Comparison of ENCODE assay signal across 1 cellular context in genomic region chr4:54496412-54496811, GRCh38.
TF ChIP-seq lines count a peak whose summit lies in the region.

No MANE protein-coding gene starts in this region.

TF ChIP-seq in H1, 55 proteins besides CTCF, POLR2A, EP300 and RAD21 (continued from another document):
- TF ChIP-seq CHD7 (IDR thresholded peaks at IDR 0.05; ENCODE audit: insufficient replicate concordance, low read length) (no peak), BACH1 (IDR thresholded peaks at IDR 0.05; ENCODE audit: low read length) (no peak), POLR2AphosphoS5 (IDR thresholded peaks at IDR 0.05; ENCODE audit: low read depth, low read length) (no peak), HDAC2 (IDR thresholded peaks at IDR 0.05; ENCODE audit: borderline replicate concordance in 1 of 2, low read depth in 2 of 2, low read length in 2 of 2) (no peak), NRF1 (IDR thresholded peaks at IDR 0.05; ENCODE audit: low read depth, low read length) (no peak), TEAD4 (IDR thresholded peaks at IDR 0.05; ENCODE audit: low read depth, low read length) (no peak), SAP30 (IDR thresholded peaks at IDR 0.05; ENCODE audit: insufficient read depth, insufficient replicate concordance, low read length) (no peak)
